1 cellular context compared by ENCODE assay signal in the genomic region with DNA sequence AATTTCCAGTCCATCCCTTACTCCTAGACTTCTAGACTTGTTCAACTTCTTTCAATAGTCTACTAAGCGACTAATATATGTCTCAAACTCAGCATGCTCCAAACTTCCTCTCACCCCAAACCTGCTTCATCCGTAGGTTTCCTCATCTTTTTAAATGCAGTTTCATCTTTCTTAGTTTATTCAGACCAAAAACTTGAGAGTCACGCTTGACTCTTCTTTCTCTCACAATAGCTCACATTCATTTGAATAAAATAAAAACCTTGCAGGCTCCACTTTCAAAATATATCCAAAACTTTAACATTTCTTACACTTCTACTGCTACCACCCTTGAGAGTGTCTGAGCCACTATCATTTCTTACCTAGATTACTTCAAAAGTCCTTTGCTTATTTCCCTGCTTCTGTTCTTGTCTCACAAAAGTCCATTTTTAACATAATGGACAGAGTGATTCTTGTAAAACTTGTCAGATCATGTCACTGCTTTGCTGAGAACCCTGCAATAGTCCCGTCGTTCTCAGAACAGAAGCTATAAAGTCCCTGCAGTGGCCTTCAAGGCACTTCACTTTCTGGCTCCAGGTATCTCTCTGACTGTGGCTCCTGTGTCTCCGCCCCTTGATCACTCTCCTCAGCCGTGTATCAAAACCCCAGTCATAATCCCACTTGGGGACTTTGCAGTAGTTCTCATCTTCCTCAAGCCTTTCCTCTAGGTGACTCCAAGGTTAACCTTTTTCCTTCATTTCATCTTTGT.
TF ChIP-seq lines count a peak whose summit lies in the region.

No MANE protein-coding gene starts in this region.

TF ChIP-seq in K562, 482 proteins besides CTCF, POLR2A, EP300 and RAD21 (continued from another document):
- TF ChIP-seq, protein P1, sequence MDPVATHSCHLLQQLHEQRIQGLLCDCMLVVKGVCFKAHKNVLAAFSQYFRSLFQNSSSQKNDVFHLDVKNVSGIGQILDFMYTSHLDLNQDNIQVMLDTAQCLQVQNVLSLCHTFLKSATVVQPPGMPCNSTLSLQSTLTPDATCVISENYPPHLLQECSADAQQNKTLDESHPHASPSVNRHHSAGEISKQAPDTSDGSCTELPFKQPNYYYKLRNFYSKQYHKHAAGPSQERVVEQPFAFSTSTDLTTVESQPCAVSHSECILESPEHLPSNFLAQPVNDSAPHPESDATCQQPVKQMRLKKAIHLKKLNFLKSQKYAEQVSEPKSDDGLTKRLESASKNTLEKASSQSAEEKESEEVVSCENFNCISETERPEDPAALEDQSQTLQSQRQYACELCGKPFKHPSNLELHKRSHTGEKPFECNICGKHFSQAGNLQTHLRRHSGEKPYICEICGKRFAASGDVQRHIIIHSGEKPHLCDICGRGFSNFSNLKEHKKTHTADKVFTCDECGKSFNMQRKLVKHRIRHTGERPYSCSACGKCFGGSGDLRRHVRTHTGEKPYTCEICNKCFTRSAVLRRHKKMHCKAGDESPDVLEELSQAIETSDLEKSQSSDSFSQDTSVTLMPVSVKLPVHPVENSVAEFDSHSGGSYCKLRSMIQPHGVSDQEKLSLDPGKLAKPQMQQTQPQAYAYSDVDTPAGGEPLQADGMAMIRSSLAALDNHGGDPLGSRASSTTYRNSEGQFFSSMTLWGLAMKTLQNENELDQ (CRISPR knock-in tag; IDR thresholded peaks at IDR 0.05; ENCODE audit: borderline replicate concordance) = no peak
- TF ChIP-seq, protein P2, sequence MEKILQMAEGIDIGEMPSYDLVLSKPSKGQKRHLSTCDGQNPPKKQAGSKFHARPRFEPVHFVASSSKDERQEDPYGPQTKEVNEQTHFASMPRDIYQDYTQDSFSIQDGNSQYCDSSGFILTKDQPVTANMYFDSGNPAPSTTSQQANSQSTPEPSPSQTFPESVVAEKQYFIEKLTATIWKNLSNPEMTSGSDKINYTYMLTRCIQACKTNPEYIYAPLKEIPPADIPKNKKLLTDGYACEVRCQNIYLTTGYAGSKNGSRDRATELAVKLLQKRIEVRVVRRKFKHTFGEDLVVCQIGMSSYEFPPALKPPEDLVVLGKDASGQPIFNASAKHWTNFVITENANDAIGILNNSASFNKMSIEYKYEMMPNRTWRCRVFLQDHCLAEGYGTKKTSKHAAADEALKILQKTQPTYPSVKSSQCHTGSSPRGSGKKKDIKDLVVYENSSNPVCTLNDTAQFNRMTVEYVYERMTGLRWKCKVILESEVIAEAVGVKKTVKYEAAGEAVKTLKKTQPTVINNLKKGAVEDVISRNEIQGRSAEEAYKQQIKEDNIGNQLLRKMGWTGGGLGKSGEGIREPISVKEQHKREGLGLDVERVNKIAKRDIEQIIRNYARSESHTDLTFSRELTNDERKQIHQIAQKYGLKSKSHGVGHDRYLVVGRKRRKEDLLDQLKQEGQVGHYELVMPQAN (IDR thresholded peaks at IDR 0.05; ENCODE audit: borderline replicate concordance) = no peak
- TF ChIP-seq RBM39 (optimal IDR thresholded peaks at IDR 0.05; ENCODE audit: low read depth, low read length) (no peak), ELF2 (CRISPR knock-in tag; IDR thresholded peaks at IDR 0.05) (no peak)
